Comparison of ENCODE assay signal across 1 cellular context in genomic region chr5:121940741-121941140, GRCh38.
TF ChIP-seq lines count a peak whose summit lies in the region.

No MANE protein-coding gene starts in this region.

TF ChIP-seq in SK-N-SH, 30 proteins besides CTCF, POLR2A, EP300 and RAD21 (continued from another document):
- TF ChIP-seq MAX (IDR thresholded peaks at IDR 0.05; ENCODE audit: low read depth), result no peak
- no peak for TF ChIP-seq PBX3 (IDR thresholded peaks at IDR 0.05)
- TF ChIP-seq POLR2AphosphoS5 (IDR thresholded peaks at IDR 0.05; ENCODE audit: low read depth, low read length), result no peak
- TF ChIP-seq ELF1 (IDR thresholded peaks at IDR 0.05), result no peak
- no peak for TF ChIP-seq GABPA (IDR thresholded peaks at IDR 0.05; ENCODE audit: low read depth)
- peak; percentile 37; the same call in 1 of the 2 replicates for TF ChIP-seq RCOR1 (IDR thresholded peaks at IDR 0.05; ENCODE audit: low read length)
- no peak for TF ChIP-seq IRF3 (IDR thresholded peaks at IDR 0.05; ENCODE audit: low read depth, low read length)
- no peak for TF ChIP-seq FOXJ3 (CRISPR knock-in tag; IDR thresholded peaks at IDR 0.05)
- TF ChIP-seq EZH2phosphoT487 (IDR thresholded peaks at IDR 0.05; ENCODE audit: borderline replicate concordance, low read depth), result no peak
- no peak for TF ChIP-seq REST (IDR thresholded peaks at IDR 0.05; ENCODE audit: low read depth, low read length)
- TF ChIP-seq NFIC (IDR thresholded peaks at IDR 0.05; ENCODE audit: borderline replicate concordance), result no peak
- TF ChIP-seq SMC3 (IDR thresholded peaks at IDR 0.05; ENCODE audit: low read depth, low read length), result no peak
- TF ChIP-seq GATA2 (CRISPR knock-in tag; IDR thresholded peaks at IDR 0.05), result peak; percentile 57; the same call in 1 of the 2 replicates
